8 cellular contexts compared by ENCODE assay signal in the genomic region with DNA sequence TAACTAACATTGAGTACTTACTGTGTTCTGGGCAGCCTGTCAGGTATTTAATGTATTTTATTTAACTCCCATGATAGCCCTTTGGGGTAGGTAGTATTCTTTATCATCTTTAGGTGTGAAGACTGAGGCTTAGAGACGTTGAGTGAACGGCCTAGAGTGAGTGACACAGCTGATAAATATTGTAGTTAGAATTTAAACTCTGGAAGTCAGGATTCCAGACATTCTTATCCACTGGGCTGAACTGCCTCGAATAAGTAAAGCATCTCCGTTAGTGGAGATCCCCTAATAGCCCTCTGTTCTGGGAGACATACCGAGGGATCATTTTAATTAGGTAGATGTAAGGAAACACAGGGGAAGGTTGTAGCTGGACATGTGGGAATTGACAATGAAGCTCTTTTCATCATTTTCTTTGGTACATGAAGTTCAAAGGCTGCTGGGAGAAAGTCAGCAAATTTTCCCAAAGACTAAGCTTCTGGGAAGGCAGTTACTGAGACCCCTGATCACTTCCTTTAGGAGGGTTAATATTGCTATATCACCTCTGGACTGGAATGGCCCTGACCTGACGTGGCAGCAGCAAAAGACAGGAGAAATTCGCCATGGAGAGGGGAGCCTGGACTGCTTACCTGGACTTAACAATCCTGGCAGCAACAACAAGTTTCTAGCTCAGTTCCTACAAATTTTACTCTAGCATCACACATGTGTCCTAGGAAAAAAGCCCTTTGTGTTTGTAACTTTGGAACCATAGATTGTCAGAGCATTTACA. TPM values are rescaled to one million over a fixed set of nuclear protein-coding genes. Genes with fewer than 3 reads are reported as not detected.
DNase-seq lines count a peak whose midpoint lies in the region; ATAC-seq and TF ChIP-seq lines count a peak whose summit lies in the region.

No MANE protein-coding gene starts in this region.

- H3K27ac ChIP-seq in heart right ventricle (no peak overlapping the region), ascending aorta (no peak overlapping the region), upper lobe of right lung (no peak overlapping the region)

- WGBS in heart right ventricle, 2 donors: 53 to 55% methylated on average over 7 of the region's 7 CpGs

- H3K27me3 ChIP-seq in heart right ventricle: no peaks in the 10 kb centered on the region
- H3K27me3 ChIP-seq in ascending aorta: no peaks in the 10 kb centered on the region
- H3K27me3 ChIP-seq in upper lobe of right lung: no peaks in the 10 kb centered on the region
- H3K27me3 ChIP-seq in MG63: no peaks in the 10 kb centered on the region

- TF ChIP-seq CTCF in heart right ventricle (IDR thresholded peaks at IDR 0.05): no peak
- no peak for TF ChIP-seq CTCF in ascending aorta (IDR thresholded peaks at IDR 0.05)
- no peak for TF ChIP-seq CTCF in upper lobe of right lung (IDR thresholded peaks at IDR 0.05)

- peak overlapping the region in 7 of 10 donors; percentile 11 to 43 (median 35) for H3K4me3 ChIP-seq in heart right ventricle
- H3K4me3 ChIP-seq in ascending aorta: peak overlapping the region; percentile 45 to 57
- peak overlapping the region; percentile 17 for H3K4me3 ChIP-seq in upper lobe of right lung
- H3K4me3 ChIP-seq in MG63: no peak overlapping the region

- DNase-seq in heart right ventricle: no peak
- DNase-seq in left ventricle myocardium superior: no peak
- no peak for DNase-seq in ascending aorta (ENCODE audit: low spot score in 2 of 2)
- peak; percentile 67 for DNase-seq in kidney glomerular epithelial cell (lab: John Stamatoyannopoulos, UW)
- no peak for DNase-seq in upper lobe of right lung
- no peak for DNase-seq in MG63

- ATAC-seq in heart right ventricle (peak in 4 of 8 donors; percentile 10 to 28 (median 16)), left ventricle myocardium superior (no peak), upper lobe of right lung (no peak), GM19324 (IDR thresholded peaks at IDR 0.05; ENCODE audit: low FRiP score, unreplicated experiment) (no peak), GM18502 (IDR thresholded peaks at IDR 0.05; ENCODE audit: poor library complexity, unreplicated experiment) (no peak)

- no peaks in the 10 kb centered on the region for H3K9me3 ChIP-seq in heart right ventricle
- H3K9me3 ChIP-seq in ascending aorta: no peaks in the 10 kb centered on the region
- no peaks in the 10 kb centered on the region for H3K9me3 ChIP-seq in upper lobe of right lung
- no peaks in the 10 kb centered on the region for H3K9me3 ChIP-seq in MG63

- peaks cover 0 to 9% (median 0%) of the 10 kb centered on the region in 9 donors for H3K4me1 ChIP-seq in heart right ventricle
- peaks cover 0 to 5% of the 10 kb centered on the region in 2 donors for H3K4me1 ChIP-seq in ascending aorta
- no peaks in the 10 kb centered on the region for H3K4me1 ChIP-seq in upper lobe of right lung

- intact Hi-C loops in heart right ventricle (cut with DNase I): loop anchor here (1.0 to 10.0 kb wide), 10 partner anchors 59 to 654 kb away; partner anchors contain the start of gene CLASP2 (in 1 of the 10)
- intact Hi-C loops in left ventricle myocardium superior (cut with micrococcal nuclease): no loop called here
- intact Hi-C loops in ascending aorta (cut with DNase I): loop anchor here (1.0 to 2.0 kb wide), 2 partner anchors 70 to 150 kb away; no protein-coding TSS in a partner anchor
- intact Hi-C loops in upper lobe of right lung (cut with DNase I): loop anchor here (5.0 kb wide), 1 partner anchor 154 kb away; no protein-coding TSS in a partner anchor

- H3K36me3 ChIP-seq in heart right ventricle (no peaks in the 10 kb centered on the region), ascending aorta (no peaks in the 10 kb centered on the region), upper lobe of right lung (no peaks in the 10 kb centered on the region), MG63 (no peaks in the 10 kb centered on the region)

RNA-seq across cellular contexts. Expression of gene PDCD6IP, which starts 11.7 kb away (rescaled TPM):
- total RNA-seq in heart right ventricle: 100 to 1,000 TPM; 133 to 185 (median 157) TPM
- 10 to 100 TPM; 41.3 to 56.3 TPM for polyA plus RNA-seq in heart right ventricle
- 133 TPM for total RNA-seq in left ventricle myocardium superior
- total RNA-seq in ascending aorta: 347 TPM
- total RNA-seq in upper lobe of right lung: 266 TPM
- total RNA-seq in MG63 (2014; rRNA removed; shearing (Covaris generic); ENCODE audit: low replicate concordance): 30.3 and 40.1 TPM in 2 replicates
